ENCODE assay signal across 30 cellular contexts in genomic region chr5:125225424-125225823, GRCh38.
"Had no signal": no experiment of that assay in that cellular context is flagged by ENCODE, and none has a peak within 500 bp of the region (broad histone marks: within the 10 kb centered on the region; RNA-seq: fewer than 3 reads in every experiment).

No MANE protein-coding gene starts in this region.

- DNase-seq: activated CD4-positive, alpha-beta memory T cell treated with anti-CD3 and anti-CD28 coated beads, Interleukin-2, amount 10 ng/mL, durations not matched to agents 7 days and 5 days; activated CD4-positive, alpha-beta T cell treated with anti-CD3 and anti-CD28 coated beads for 1 hour; activated CD4-positive, alpha-beta T cell treated with anti-CD3 and anti-CD28 coated beads for 4 hours; activated CD4-positive, alpha-beta T cell treated with anti-CD3 and anti-CD28 coated beads, Interleukin-2, amount 10 ng/mL, durations not matched to agents 7 days and 5 days; activated CD4-positive, alpha-beta T cell treated with anti-CD3 and anti-CD28 coated beads, Interleukin-2, amount 50 U/mL, for 4 hours; activated CD8-positive, alpha-beta memory T cell treated with anti-CD3 and anti-CD28 coated beads, Interleukin-2, amount 50 U/mL, for 48 hours; activated gamma-delta T cell; activated naive CD4-positive, alpha-beta T cell; activated naive CD4-positive, alpha-beta T cell treated with anti-CD3 and anti-CD28 coated beads, Interleukin-2, amount 10 ng/mL, durations not matched to agents 7 days and 5 days; activated naive CD8-positive, alpha-beta T cell treated with anti-CD3 and anti-CD28 coated beads, Interleukin-2, amount 10 ng/mL, durations not matched to agents 7 days and 5 days; activated T-cell treated with anti-CD3 and anti-CD28 coated beads for 4 hours; activated T-cell treated with anti-CD3 and anti-CD28 coated beads, Interleukin-2, amount 50 U/mL, for 24 hours; activated T-cell treated with anti-CD3 and anti-CD28 coated beads, Interleukin-2, amount 50 U/mL, for 72 hours; anterior cingulate cortex; brain microvascular endothelial cell; dorsolateral prefrontal cortex; effector memory CD4-positive, alpha-beta T cell; endodermal cell; foreskin fibroblast; head of caudate nucleus; T-helper 1 cell; T-helper 17 cell had no signal

- H3K36me3 ChIP-seq: brain microvascular endothelial cell had no signal

- H3K27me3 ChIP-seq: brain microvascular endothelial cell, dorsolateral prefrontal cortex had no signal

- FAIRE-seq: astrocyte, bronchial epithelial cell, frontal cortex had no signal

- ATAC-seq: activated naive CD4-positive, alpha-beta T cell treated with anti-CD3 and anti-CD28 coated beads, Interleukin-2, amount 50 U/mL, for 72 hours; activated T-cell treated with anti-CD3 and anti-CD28 coated beads, Interleukin-2, amount 50 U/mL, for 72 hours; esophagus mucosa; T-helper 17 cell; WTC11 had no signal

- H3K4me3 ChIP-seq: coronary artery, dorsolateral prefrontal cortex had no signal

- H3K27ac ChIP-seq: brain microvascular endothelial cell, coronary artery, dorsolateral prefrontal cortex, VCaP had no signal
